20 cellular contexts compared by ENCODE assay signal in the genomic region with DNA sequence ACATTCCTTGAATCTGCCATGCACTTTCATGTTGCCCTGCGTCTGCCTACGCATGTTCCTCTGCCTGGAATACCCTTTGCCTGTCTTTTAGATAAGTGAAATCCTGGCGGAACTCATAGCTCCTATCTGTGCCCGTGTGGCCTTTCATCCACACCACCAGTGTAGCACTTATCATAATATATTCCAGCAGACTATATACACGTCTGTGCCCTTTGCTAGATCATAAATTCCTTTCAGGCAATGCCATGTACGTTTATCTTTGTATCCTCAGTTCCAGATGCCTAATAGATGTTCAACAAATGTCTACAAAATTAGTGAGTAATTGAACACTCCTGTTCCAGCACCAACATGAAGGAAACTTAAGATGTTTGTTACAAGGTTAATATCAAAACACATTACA.
"Had no signal": no experiment of that assay in that cellular context is flagged by ENCODE, and none has a peak within 500 bp of the region (broad histone marks: within the 10 kb centered on the region; RNA-seq: fewer than 3 reads in every experiment).

No MANE protein-coding gene starts in this region.

- ATAC-seq: activated CD8-positive, alpha-beta memory T cell treated with anti-CD3 and anti-CD28 coated beads, Interleukin-2, amount 10 ng/mL, durations not matched to agents 7 days and 5 days; activated CD8-positive, alpha-beta T cell treated with anti-CD3 and anti-CD28 coated beads for 36 hours; left lobe of liver; naive thymus-derived CD8-positive, alpha-beta T cell; T-helper 17 cell had no signal

- H3K36me3 Mint-ChIP-seq: activated CD8-positive, alpha-beta memory T cell treated with anti-CD3 and anti-CD28 coated beads, Interleukin-2, amount 10 ng/mL, durations not matched to agents 7 days and 5 days; activated naive CD4-positive, alpha-beta T cell treated with anti-CD3 and anti-CD28 coated beads, Interleukin-2, amount 50 U/mL, for 24 hours; brain; immature natural killer cell; naive thymus-derived CD8-positive, alpha-beta T cell had no signal

- H3K4me1 Mint-ChIP-seq: activated naive CD4-positive, alpha-beta T cell treated with anti-CD3 and anti-CD28 coated beads, Interleukin-2, amount 50 U/mL, for 24 hours; naive thymus-derived CD8-positive, alpha-beta T cell; T-helper 17 cell had no signal

- H3K4me3 Mint-ChIP-seq: activated CD8-positive, alpha-beta memory T cell treated with anti-CD3 and anti-CD28 coated beads, Interleukin-2, amount 10 ng/mL, durations not matched to agents 7 days and 5 days; activated CD8-positive, alpha-beta T cell treated with anti-CD3 and anti-CD28 coated beads for 36 hours; activated naive CD4-positive, alpha-beta T cell treated with anti-CD3 and anti-CD28 coated beads, Interleukin-2, amount 50 U/mL, for 24 hours; immature natural killer cell; naive thymus-derived CD8-positive, alpha-beta T cell; T-helper 17 cell had no signal

- DNase-seq: activated CD4-positive, alpha-beta T cell treated with anti-CD3 and anti-CD28 coated beads for 48 hours; activated CD8-positive, alpha-beta memory T cell treated with anti-CD3 and anti-CD28 coated beads, Interleukin-2, amount 10 ng/mL, durations not matched to agents 7 days and 5 days; activated CD8-positive, alpha-beta T cell treated with anti-CD3 and anti-CD28 coated beads for 36 hours; activated gamma-delta T cell treated with Interleukin-2 at 50 U/mL for 16 hours; activated T-cell treated with anti-CD3 and anti-CD28 coated beads for 4 hours; anterior cingulate cortex; dermis blood vessel endothelial cell; effector CD8-positive, alpha-beta T cell; erythroblast; foreskin melanocyte; immature natural killer cell; naive thymus-derived CD8-positive, alpha-beta T cell; stimulated activated CD4-positive, alpha-beta T cell treated with anti-CD3 and anti-CD28 coated beads, Interleukin-2, amount 100 ng/mL, for 48 hours; stimulated activated CD8-positive, alpha-beta memory T cell treated with anti-CD3 and anti-CD28 coated beads, Interleukin-4, amount 100 ng/mL, for 48 hours; stimulated activated naive CD4-positive, alpha-beta T cell; T-helper 17 cell; upper lobe of left lung had no signal

- H3K9me3 Mint-ChIP-seq: activated CD8-positive, alpha-beta T cell treated with anti-CD3 and anti-CD28 coated beads for 36 hours; activated naive CD4-positive, alpha-beta T cell treated with anti-CD3 and anti-CD28 coated beads, Interleukin-2, amount 50 U/mL, for 24 hours; brain; immature natural killer cell; naive thymus-derived CD8-positive, alpha-beta T cell had no signal

- H3K27me3 Mint-ChIP-seq: brain had no signal

- H3K27ac Mint-ChIP-seq: activated CD8-positive, alpha-beta memory T cell treated with anti-CD3 and anti-CD28 coated beads, Interleukin-2, amount 10 ng/mL, durations not matched to agents 7 days and 5 days; activated CD8-positive, alpha-beta T cell treated with anti-CD3 and anti-CD28 coated beads for 36 hours; activated naive CD4-positive, alpha-beta T cell treated with anti-CD3 and anti-CD28 coated beads, Interleukin-2, amount 50 U/mL, for 24 hours; immature natural killer cell; naive thymus-derived CD8-positive, alpha-beta T cell; T-helper 17 cell had no signal
